Comparison of ENCODE assay signal across 30 cellular contexts in genomic region chr5:57741326-57741725, GRCh38.
"Had no signal": no experiment of that assay in that cellular context is flagged by ENCODE, and none has a peak within 500 bp of the region (broad histone marks: within the 10 kb centered on the region; RNA-seq: fewer than 3 reads in every experiment).

No MANE protein-coding gene starts in this region.

- H3K9ac ChIP-seq: parathyroid adenoma had no signal

- H2AFZ ChIP-seq: parathyroid adenoma had no signal

- H3K27ac ChIP-seq: dorsolateral prefrontal cortex, foreskin keratinocyte, heart left ventricle, left ventricle myocardium inferior, neutrophil, parathyroid adenoma, psoas muscle, sigmoid colon, uterus, VCaP had no signal

- H3K4me3 ChIP-seq: dorsolateral prefrontal cortex, heart left ventricle, left ventricle myocardium inferior, lung, mucosa of descending colon, psoas muscle, sigmoid colon, uterus had no signal

- H3K36me3 ChIP-seq: heart left ventricle, left ventricle myocardium inferior, neutrophil, sigmoid colon, uterus had no signal

- H3K4me1 ChIP-seq: parathyroid adenoma, psoas muscle, sigmoid colon, uterus had no signal

- H3K27me3 ChIP-seq: dorsolateral prefrontal cortex, foreskin keratinocyte, heart left ventricle, neutrophil, sigmoid colon, uterus had no signal

- DNase-seq: activated CD4-positive, alpha-beta T cell treated with anti-CD3 and anti-CD28 coated beads for 4 hours; activated CD4-positive, alpha-beta T cell treated with anti-CD3 and anti-CD28 coated beads, Interleukin-2, amount 50 U/mL, for 4 hours; activated naive CD4-positive, alpha-beta T cell; activated T-cell treated with anti-CD3 and anti-CD28 coated beads for 4 hours; activated T-cell treated with anti-CD3 and anti-CD28 coated beads, Interleukin-2, amount 50 U/mL, for 72 hours; dorsolateral prefrontal cortex; effector memory CD4-positive, alpha-beta T cell; foreskin keratinocyte; heart left ventricle; hypothalamus; kidney glomerular epithelial cell; left ventricle myocardium inferior; mucosa of descending colon; nephron progenitor cell; psoas muscle; sigmoid colon; small intestine; stimulated activated CD4-positive, alpha-beta T cell treated with anti-CD3 and anti-CD28 coated beads, Interleukin-4, amount 100 ng/mL, for 24 hours; stimulated activated naive CD8-positive, alpha-beta T cell treated with anti-CD3 and anti-CD28 coated beads, Interleukin-15, amount 100 ng/mL, for 72 hours; substantia nigra; uterus had no signal

- ATAC-seq: activated naive CD4-positive, alpha-beta T cell treated with anti-CD3 and anti-CD28 coated beads, Interleukin-2, amount 50 U/mL, for 72 hours; activated T-cell treated with anti-CD3 and anti-CD28 coated beads, Interleukin-2, amount 50 U/mL, for 72 hours; esophagus mucosa; foreskin keratinocyte; heart left ventricle; mucosa of descending colon; psoas muscle; stimulated activated memory B cell treated with anti-CD40 and anti-IgM and Interleukin-4, amounts not matched to agents 10 μg/mL and 1 μg/mL and 100 μg/mL, for 72 hours; stimulated activated naive CD8-positive, alpha-beta T cell treated with anti-CD3 and anti-CD28 coated beads, Interleukin-15, amount 100 ng/mL, for 72 hours had no signal

- H3K9me3 ChIP-seq: heart left ventricle, left ventricle myocardium inferior, mucosa of descending colon, neutrophil, psoas muscle, sigmoid colon, uterus had no signal

- H3K79me2 ChIP-seq: parathyroid adenoma had no signal

- FAIRE-seq: colon, small intestine, TTC549 had no signal
